In the genomic region with DNA sequence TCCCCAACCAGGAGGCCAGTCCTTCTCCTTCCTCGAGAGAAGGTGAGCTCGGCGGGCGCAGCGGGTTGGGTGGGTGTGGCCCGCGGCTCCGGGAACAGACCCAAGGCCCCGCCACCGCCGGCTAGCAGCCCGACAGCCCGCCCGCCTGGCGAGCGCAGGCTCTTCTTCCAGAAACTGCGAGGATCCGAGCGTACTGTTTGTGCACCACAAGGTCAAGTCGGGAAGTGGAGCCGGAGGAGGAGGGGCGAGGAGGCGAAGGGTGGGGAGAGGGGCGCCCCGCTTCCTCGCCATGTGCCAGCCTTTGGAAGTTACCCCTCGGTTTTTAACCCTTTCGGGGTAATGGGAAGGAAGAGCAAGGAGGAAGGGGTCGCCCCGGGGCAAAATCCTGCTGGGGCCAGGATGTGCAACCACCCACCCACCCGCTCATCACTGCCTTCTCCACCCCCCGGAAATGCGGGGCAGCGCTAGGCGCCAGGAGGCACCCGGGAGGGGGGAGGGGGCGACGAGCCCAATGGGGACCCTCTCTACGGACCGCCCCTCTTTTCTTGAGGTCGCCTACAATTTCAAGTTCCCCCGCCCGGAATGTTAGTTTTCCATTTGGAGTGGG, we compare ENCODE assay signal across 1 cellular context.
TF ChIP-seq lines count a peak whose summit lies in the region.

No MANE protein-coding gene starts in this region.

TF ChIP-seq in K562, 482 proteins besides CTCF, POLR2A, EP300 and RAD21 (continued from another document and continues in another):
- TF ChIP-seq, protein P1, sequence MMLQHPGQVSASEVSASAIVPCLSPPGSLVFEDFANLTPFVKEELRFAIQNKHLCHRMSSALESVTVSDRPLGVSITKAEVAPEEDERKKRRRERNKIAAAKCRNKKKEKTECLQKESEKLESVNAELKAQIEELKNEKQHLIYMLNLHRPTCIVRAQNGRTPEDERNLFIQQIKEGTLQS (IDR thresholded peaks at IDR 0.05), result no peak
- TF ChIP-seq, protein P1 (CRISPR knock-in tag; conservative IDR thresholded peaks at IDR 0.05), result no peak
- TF ChIP-seq, protein P2, sequence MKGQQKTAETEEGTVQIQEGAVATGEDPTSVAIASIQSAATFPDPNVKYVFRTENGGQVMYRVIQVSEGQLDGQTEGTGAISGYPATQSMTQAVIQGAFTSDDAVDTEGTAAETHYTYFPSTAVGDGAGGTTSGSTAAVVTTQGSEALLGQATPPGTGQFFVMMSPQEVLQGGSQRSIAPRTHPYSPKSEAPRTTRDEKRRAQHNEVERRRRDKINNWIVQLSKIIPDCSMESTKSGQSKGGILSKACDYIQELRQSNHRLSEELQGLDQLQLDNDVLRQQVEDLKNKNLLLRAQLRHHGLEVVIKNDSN (CRISPR knock-in tag; IDR thresholded peaks at IDR 0.05), result no peak
- TF ChIP-seq, protein P3, sequence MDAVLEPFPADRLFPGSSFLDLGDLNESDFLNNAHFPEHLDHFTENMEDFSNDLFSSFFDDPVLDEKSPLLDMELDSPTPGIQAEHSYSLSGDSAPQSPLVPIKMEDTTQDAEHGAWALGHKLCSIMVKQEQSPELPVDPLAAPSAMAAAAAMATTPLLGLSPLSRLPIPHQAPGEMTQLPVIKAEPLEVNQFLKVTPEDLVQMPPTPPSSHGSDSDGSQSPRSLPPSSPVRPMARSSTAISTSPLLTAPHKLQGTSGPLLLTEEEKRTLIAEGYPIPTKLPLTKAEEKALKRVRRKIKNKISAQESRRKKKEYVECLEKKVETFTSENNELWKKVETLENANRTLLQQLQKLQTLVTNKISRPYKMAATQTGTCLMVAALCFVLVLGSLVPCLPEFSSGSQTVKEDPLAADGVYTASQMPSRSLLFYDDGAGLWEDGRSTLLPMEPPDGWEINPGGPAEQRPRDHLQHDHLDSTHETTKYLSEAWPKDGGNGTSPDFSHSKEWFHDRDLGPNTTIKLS (IDR thresholded peaks at IDR 0.05; ENCODE audit: borderline replicate concordance, low read depth), result no peak
- no peak for TF ChIP-seq ZNF175 (CRISPR knock-in tag; IDR thresholded peaks at IDR 0.05; ENCODE audit: low read depth)
- no peak for TF ChIP-seq LARP7 (IDR thresholded peaks at IDR 0.05)
- TF ChIP-seq, protein P4, sequence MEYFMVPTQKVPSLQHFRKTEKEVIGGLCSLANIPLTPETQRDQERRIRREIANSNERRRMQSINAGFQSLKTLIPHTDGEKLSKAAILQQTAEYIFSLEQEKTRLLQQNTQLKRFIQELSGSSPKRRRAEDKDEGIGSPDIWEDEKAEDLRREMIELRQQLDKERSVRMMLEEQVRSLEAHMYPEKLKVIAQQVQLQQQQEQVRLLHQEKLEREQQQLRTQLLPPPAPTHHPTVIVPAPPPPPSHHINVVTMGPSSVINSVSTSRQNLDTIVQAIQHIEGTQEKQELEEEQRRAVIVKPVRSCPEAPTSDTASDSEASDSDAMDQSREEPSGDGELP (CRISPR knock-in tag; IDR thresholded peaks at IDR 0.05; ENCODE audit: borderline replicate concordance), result peak; percentile 63
- no peak for TF ChIP-seq PYGO2 (tag; IDR thresholded peaks at IDR 0.05)
- no peak for TF ChIP-seq ZNF445 (CRISPR knock-in tag; IDR thresholded peaks at IDR 0.05; ENCODE audit: low read depth)
- TF ChIP-seq, protein P5, sequence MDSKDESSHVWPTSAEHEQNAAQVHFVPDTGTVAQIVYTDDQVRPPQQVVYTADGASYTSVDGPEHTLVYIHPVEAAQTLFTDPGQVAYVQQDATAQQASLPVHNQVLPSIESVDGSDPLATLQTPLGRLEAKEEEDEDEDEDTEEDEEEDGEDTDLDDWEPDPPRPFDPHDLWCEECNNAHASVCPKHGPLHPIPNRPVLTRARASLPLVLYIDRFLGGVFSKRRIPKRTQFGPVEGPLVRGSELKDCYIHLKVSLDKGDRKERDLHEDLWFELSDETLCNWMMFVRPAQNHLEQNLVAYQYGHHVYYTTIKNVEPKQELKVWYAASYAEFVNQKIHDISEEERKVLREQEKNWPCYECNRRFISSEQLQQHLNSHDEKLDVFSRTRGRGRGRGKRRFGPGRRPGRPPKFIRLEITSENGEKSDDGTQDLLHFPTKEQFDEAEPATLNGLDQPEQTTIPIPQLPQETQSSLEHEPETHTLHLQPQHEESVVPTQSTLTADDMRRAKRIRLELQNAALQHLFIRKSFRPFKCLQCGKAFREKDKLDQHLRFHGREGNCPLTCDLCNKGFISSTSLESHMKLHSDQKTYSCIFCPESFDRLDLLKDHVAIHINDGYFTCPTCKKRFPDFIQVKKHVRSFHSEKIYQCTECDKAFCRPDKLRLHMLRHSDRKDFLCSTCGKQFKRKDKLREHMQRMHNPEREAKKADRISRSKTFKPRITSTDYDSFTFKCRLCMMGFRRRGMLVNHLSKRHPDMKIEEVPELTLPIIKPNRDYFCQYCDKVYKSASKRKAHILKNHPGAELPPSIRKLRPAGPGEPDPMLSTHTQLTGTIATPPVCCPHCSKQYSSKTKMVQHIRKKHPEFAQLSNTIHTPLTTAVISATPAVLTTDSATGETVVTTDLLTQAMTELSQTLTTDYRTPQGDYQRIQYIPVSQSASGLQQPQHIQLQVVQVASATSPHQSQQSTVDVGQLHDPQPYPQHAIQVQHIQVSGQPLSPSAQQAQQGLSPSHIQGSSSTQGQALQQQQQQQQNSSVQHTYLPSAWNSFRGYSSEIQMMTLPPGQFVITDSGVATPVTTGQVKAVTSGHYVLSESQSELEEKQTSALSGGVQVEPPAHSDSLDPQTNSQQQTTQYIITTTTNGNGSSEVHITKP (IDR thresholded peaks at IDR 0.05; ENCODE audit: partially characterized antibody), result peak; percentile 2
- TF ChIP-seq ZNF311 (CRISPR knock-in tag; IDR thresholded peaks at IDR 0.05), result no peak
- TF ChIP-seq ZNF41 (CRISPR knock-in tag; conservative IDR thresholded peaks at IDR 0.05), result no peak
- TF ChIP-seq HOXB6 (CRISPR knock-in tag; IDR thresholded peaks at IDR 0.05; ENCODE audit: borderline replicate concordance), result no peak
- peak in 1 of 2 experiments; percentile 38; a peak in 1 of 4 replicates for TF ChIP-seq HDAC1 (IDR thresholded peaks at IDR 0.05)
- TF ChIP-seq, protein P6, sequence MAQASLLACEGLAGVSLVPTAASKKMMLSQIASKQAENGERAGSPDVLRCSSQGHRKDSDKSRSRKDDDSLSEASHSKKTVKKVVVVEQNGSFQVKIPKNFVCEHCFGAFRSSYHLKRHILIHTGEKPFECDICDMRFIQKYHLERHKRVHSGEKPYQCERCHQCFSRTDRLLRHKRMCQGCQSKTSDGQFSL (CRISPR knock-in tag; IDR thresholded peaks at IDR 0.05), result no peak
- TF ChIP-seq, protein P6 (tag; IDR thresholded peaks at IDR 0.05), result no peak
- TF ChIP-seq RCOR1 (IDR thresholded peaks at IDR 0.05; ENCODE audit: borderline replicate concordance in 1 of 2, low read depth in 2 of 2, low read length in 2 of 2), result no peak
- TF ChIP-seq, protein P7, sequence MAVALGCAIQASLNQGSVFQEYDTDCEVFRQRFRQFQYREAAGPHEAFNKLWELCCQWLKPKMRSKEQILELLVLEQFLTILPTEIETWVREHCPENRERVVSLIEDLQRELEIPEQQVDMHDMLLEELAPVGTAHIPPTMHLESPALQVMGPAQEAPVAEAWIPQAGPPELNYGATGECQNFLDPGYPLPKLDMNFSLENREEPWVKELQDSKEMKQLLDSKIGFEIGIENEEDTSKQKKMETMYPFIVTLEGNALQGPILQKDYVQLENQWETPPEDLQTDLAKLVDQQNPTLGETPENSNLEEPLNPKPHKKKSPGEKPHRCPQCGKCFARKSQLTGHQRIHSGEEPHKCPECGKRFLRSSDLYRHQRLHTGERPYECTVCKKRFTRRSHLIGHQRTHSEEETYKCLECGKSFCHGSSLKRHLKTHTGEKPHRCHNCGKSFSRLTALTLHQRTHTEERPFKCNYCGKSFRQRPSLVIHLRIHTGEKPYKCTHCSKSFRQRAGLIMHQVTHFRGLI (CRISPR knock-in tag; IDR thresholded peaks at IDR 0.05), result no peak
- TF ChIP-seq, protein P8, sequence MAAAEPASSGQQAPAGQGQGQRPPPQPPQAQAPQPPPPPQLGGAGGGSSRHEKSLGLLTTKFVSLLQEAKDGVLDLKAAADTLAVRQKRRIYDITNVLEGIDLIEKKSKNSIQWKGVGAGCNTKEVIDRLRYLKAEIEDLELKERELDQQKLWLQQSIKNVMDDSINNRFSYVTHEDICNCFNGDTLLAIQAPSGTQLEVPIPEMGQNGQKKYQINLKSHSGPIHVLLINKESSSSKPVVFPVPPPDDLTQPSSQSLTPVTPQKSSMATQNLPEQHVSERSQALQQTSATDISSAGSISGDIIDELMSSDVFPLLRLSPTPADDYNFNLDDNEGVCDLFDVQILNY (CRISPR knock-in tag; IDR thresholded peaks at IDR 0.05), result no peak
- no peak for TF ChIP-seq GABPB2 (CRISPR knock-in tag; conservative IDR thresholded peaks at IDR 0.05)
- TF ChIP-seq POLR2B (IDR thresholded peaks at IDR 0.05; ENCODE audit: low read depth, partially characterized antibody), result no peak
- no peak for TF ChIP-seq ZNF23 (CRISPR knock-in tag; IDR thresholded peaks at IDR 0.05)
- TF ChIP-seq, protein P9, sequence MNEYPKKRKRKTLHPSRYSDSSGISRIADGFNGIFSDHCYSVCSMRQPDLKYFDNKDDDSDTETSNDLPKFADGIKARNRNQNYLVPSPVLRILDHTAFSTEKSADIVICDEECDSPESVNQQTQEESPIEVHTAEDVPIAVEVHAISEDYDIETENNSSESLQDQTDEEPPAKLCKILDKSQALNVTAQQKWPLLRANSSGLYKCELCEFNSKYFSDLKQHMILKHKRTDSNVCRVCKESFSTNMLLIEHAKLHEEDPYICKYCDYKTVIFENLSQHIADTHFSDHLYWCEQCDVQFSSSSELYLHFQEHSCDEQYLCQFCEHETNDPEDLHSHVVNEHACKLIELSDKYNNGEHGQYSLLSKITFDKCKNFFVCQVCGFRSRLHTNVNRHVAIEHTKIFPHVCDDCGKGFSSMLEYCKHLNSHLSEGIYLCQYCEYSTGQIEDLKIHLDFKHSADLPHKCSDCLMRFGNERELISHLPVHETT (CRISPR knock-in tag; conservative IDR thresholded peaks at IDR 0.05 in 1 of 2, IDR thresholded peaks at IDR 0.05 in 1 of 2), result peak in 1 of 2 experiments; percentile 42; a peak in 1 of 4 replicates
- no peak for TF ChIP-seq ZNF316 (IDR thresholded peaks at IDR 0.05)
- no peak for TF ChIP-seq GTF2F1 (IDR thresholded peaks at IDR 0.05; ENCODE audit: low read depth, low read length)
- TF ChIP-seq, protein P10, sequence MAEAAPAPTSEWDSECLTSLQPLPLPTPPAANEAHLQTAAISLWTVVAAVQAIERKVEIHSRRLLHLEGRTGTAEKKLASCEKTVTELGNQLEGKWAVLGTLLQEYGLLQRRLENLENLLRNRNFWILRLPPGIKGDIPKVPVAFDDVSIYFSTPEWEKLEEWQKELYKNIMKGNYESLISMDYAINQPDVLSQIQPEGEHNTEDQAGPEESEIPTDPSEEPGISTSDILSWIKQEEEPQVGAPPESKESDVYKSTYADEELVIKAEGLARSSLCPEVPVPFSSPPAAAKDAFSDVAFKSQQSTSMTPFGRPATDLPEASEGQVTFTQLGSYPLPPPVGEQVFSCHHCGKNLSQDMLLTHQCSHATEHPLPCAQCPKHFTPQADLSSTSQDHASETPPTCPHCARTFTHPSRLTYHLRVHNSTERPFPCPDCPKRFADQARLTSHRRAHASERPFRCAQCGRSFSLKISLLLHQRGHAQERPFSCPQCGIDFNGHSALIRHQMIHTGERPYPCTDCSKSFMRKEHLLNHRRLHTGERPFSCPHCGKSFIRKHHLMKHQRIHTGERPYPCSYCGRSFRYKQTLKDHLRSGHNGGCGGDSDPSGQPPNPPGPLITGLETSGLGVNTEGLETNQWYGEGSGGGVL (CRISPR knock-in tag; IDR thresholded peaks at IDR 0.05), result no peak
- TF ChIP-seq, protein P11, sequence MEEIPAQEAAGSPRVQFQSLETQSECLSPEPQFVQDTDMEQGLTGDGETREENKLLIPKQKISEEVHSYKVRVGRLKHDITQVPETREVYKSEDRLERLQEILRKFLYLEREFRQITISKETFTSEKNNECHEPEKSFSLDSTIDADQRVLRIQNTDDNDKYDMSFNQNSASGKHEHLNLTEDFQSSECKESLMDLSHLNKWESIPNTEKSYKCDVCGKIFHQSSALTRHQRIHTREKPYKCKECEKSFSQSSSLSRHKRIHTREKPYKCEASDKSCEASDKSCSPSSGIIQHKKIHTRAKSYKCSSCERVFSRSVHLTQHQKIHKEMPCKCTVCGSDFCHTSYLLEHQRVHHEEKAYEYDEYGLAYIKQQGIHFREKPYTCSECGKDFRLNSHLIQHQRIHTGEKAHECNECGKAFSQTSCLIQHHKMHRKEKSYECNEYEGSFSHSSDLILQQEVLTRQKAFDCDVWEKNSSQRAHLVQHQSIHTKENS (CRISPR knock-in tag; IDR thresholded peaks at IDR 0.05), result no peak
- no peak for TF ChIP-seq SETDB1 (IDR thresholded peaks at IDR 0.05; ENCODE audit: low read length)
- TF ChIP-seq CBX8 (IDR thresholded peaks at IDR 0.05; ENCODE audit: borderline replicate concordance, extremely low read depth, low read depth, low read length, poor library complexity, severe bottlenecking), result no peak
- TF ChIP-seq, protein P12, sequence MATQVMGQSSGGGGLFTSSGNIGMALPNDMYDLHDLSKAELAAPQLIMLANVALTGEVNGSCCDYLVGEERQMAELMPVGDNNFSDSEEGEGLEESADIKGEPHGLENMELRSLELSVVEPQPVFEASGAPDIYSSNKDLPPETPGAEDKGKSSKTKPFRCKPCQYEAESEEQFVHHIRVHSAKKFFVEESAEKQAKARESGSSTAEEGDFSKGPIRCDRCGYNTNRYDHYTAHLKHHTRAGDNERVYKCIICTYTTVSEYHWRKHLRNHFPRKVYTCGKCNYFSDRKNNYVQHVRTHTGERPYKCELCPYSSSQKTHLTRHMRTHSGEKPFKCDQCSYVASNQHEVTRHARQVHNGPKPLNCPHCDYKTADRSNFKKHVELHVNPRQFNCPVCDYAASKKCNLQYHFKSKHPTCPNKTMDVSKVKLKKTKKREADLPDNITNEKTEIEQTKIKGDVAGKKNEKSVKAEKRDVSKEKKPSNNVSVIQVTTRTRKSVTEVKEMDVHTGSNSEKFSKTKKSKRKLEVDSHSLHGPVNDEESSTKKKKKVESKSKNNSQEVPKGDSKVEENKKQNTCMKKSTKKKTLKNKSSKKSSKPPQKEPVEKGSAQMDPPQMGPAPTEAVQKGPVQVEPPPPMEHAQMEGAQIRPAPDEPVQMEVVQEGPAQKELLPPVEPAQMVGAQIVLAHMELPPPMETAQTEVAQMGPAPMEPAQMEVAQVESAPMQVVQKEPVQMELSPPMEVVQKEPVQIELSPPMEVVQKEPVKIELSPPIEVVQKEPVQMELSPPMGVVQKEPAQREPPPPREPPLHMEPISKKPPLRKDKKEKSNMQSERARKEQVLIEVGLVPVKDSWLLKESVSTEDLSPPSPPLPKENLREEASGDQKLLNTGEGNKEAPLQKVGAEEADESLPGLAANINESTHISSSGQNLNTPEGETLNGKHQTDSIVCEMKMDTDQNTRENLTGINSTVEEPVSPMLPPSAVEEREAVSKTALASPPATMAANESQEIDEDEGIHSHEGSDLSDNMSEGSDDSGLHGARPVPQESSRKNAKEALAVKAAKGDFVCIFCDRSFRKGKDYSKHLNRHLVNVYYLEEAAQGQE (CRISPR knock-in tag; IDR thresholded peaks at IDR 0.05; ENCODE audit: low read depth), result no peak
- TF ChIP-seq, protein P13, sequence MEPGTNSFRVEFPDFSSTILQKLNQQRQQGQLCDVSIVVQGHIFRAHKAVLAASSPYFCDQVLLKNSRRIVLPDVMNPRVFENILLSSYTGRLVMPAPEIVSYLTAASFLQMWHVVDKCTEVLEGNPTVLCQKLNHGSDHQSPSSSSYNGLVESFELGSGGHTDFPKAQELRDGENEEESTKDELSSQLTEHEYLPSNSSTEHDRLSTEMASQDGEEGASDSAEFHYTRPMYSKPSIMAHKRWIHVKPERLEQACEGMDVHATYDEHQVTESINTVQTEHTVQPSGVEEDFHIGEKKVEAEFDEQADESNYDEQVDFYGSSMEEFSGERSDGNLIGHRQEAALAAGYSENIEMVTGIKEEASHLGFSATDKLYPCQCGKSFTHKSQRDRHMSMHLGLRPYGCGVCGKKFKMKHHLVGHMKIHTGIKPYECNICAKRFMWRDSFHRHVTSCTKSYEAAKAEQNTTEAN (CRISPR knock-in tag; IDR thresholded peaks at IDR 0.05), result no peak
